Comparison of ENCODE assay signal across 8 cellular contexts in the genomic region with DNA sequence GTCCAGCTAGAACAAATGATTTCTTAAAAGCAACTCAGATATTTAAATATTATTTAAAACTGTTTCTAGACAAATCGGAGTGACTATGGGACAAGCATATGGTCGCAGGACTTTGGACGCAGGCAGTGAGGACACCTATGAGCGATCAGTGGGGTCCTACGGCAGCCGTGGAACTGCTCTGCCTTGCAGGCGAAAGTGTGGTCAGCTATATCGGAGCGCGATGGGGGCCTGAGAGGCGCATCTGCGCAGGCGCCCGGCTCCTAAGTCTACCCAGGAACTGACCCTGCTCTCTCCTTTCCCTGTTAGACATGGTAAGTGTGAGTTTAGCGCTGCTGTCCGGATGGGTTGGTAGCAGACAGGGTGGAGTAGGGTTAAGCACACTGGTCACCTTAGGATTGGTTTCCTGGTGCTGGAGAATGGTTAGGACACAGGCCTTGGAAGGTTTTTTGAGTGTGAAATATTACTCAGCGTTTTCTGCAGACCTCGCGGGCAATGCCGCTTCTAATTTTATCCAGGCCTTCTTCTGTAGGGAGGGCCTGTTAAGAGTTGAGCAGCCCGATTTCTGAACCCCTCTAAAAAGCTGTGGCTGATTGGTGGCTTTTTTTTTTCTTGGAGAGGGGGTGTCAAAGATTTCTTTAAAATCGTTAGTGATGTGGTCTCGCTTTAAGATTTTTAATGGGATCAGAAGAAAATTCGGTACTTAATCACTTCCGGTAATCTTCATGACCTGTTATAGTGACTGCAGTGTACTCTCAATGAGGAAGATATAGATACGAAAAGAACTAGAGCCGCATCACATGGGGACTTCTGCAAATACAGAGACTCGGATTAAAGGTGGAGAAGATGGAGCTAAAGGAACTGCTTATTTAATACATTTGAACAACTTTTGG. TPM values are rescaled to one million over a fixed set of nuclear protein-coding genes. Genes with fewer than 3 reads are reported as not detected.
DNase-seq lines count a peak whose midpoint lies in the region; ATAC-seq and TF ChIP-seq lines count a peak whose summit lies in the region.

A gene (plus strand): TSS at position 293 of the 890 bp plus-strand sequence. CDS start 16 bp downstream, at position 309.

- no peaks in the 10 kb centered on the region for H3K9me3 ChIP-seq in spleen

- peak within 1 kb of the TSS; percentile 85 to 94 (median 90) for H3K27ac ChIP-seq in spleen

- peak in 1 of 11 experiments; percentile 6 for TF ChIP-seq CTCF in spleen (IDR thresholded peaks at IDR 0.05 in 8 of 11, conservative IDR thresholded peaks at IDR 0.05 in 3 of 11)

- intact Hi-C loops in spleen (cut with DNase I; ENCODE audit: low total_unique reads), result loop anchor here (10.0 kb wide), 1 partner anchor 61 kb away; a partner anchor contains a TSS

- peak within 1 kb of the TSS; percentile 64 to 89 (median 76) for H3K4me3 ChIP-seq in spleen

- peak in 2 of 3 donors; percentile 49 to 67 for TF ChIP-seq POLR2A in spleen (IDR thresholded peaks at IDR 0.05)

- DNase-seq in AG08396 (ENCODE audit: low spot score) (peak; percentile 96), NCI-H345 treated with DMSO at 0.1 percent for 48 hours (lab: John Stamatoyannopoulos, UW; ENCODE audit: unreplicated experiment) (peak; percentile 93), inferior parietal cortex (ENCODE audit: extremely low spot score) (peak; percentile 96), spleen (peak; percentile 98)
- DNase-seq in activated CD4-positive, CD25-positive, alpha-beta regulatory T cell (lab: John Stamatoyannopoulos, UW), result peak; percentile 78 to 89 (median 82)
- peak; percentile 92 for DNase-seq in central memory CD4-positive, alpha-beta T cell

- peak; percentile 67 for ATAC-seq in GM19023 (IDR thresholded peaks at IDR 0.05; ENCODE audit: unreplicated experiment)
- ATAC-seq in HG03280 (IDR thresholded peaks at IDR 0.05; ENCODE audit: unreplicated experiment), result peak; percentile 78

- 0 to 1% (median 0%) methylated on average over 23 to 28 of the region's 28 CpGs for WGBS in spleen, 5 donors

- H3K27me3 ChIP-seq in spleen (replicated peaks in 1 of 7), result no peaks in the 10 kb centered on the region

- peaks cover 0 to 33% (median 10%) of the 10 kb centered on the region in 6 donors for H3K36me3 ChIP-seq in spleen

- peaks cover 40 to 66% (median 55%) of the 10 kb centered on the region in 6 donors for H3K4me1 ChIP-seq in spleen

RNA-seq across cellular contexts. Expression of the gene that starts here (rescaled TPM):
- 10 to 100 TPM; 55.2 to 94.8 (median 78.2) TPM for total RNA-seq in spleen
- polyA plus RNA-seq in spleen, result 10 to 100 TPM; 59.9 to 85.0 (median 69.8) TPM

Comparison
In these comparisons a context has a peak if more than half of its experiments do, and no peak if none do; other contexts are left out.
1. Peak in every context shown above with its lines: DNase-seq, ATAC-seq, H3K4me3 ChIP-seq and H3K27ac ChIP-seq.